8 cellular contexts compared by ENCODE assay signal in the genomic region with DNA sequence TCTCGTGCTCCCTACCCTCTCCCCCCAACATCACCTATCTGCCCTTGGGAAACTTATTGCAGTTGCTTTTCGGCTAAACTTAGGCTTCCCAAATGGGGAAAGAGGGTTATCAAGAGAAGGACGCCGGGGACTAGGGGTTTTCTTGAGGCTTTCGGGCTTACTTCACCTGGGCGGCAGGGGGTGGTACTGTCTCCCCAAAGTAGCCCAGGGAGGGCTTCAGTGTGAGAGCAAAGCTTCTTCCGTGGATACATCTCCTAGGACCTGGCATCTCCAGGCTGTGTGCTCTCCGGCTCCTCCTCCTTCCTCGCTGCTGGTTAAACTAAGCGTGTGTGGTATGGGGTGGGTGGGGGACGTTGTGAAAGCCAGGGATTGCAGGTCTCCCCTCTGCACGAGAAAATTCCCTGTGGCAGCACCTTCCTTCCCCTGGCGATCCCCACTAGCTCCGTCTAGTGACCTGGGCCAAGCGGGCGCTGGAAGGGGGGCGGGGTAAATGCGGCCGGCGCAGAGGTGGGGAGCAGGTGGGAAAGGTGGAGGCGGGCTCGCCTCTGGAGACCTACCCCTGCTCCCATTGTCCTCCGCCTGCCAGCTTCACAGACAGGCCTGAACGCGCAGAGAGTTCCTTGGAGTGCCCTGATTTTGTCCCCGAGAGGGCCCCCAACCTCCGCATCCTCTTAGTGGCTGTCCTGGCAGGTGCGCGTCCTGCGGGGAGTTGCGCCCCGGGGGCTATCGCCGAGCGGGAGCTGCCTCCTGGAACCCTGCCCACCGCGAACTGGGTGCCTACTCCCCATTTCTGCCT. TPM values are rescaled to one million over a fixed set of nuclear protein-coding genes. Genes with fewer than 3 reads are reported as not detected.
DNase-seq lines count a peak whose midpoint lies in the region; ATAC-seq and TF ChIP-seq lines count a peak whose summit lies in the region.

No MANE protein-coding gene starts in this region.

- no peaks in the 10 kb centered on the region for H3K4me1 Mint-ChIP-seq in Calu3 (ENCODE audit: low read depth, unreplicated experiment)
- peaks cover 12% of the 10 kb centered on the region for H3K4me1 Mint-ChIP-seq in stimulated activated naive CD8-positive, alpha-beta T cell treated with anti-CD3 and anti-CD28 coated beads, Interleukin-15, amount 100 ng/mL, for 72 hours

- ATAC-seq in HG03175 (IDR thresholded peaks at IDR 0.05; ENCODE audit: unreplicated experiment) (peak; percentile 31), left colon (peak; percentile 41), GM21786 (IDR thresholded peaks at IDR 0.05; ENCODE audit: unreplicated experiment) (no peak)
- peak; percentile 24 for ATAC-seq in stimulated activated naive CD8-positive, alpha-beta T cell treated with anti-CD3 and anti-CD28 coated beads, Interleukin-15, amount 100 ng/mL, for 72 hours

- no peak overlapping the region for H3K27ac Mint-ChIP-seq in Calu3 (ENCODE audit: unreplicated experiment)
- H3K27ac Mint-ChIP-seq in stimulated activated naive CD8-positive, alpha-beta T cell treated with anti-CD3 and anti-CD28 coated beads, Interleukin-15, amount 100 ng/mL, for 72 hours: no peak overlapping the region

- H3K27me3 Mint-ChIP-seq in Calu3 (ENCODE audit: unreplicated experiment): peaks cover 39% of the 10 kb centered on the region
- peaks cover 53% of the 10 kb centered on the region for H3K27me3 Mint-ChIP-seq in stimulated activated naive CD8-positive, alpha-beta T cell treated with anti-CD3 and anti-CD28 coated beads, Interleukin-15, amount 100 ng/mL, for 72 hours

- no TSS peak for BruUV-seq in Calu3 (replicated peaks; lab: Mats Ljungman, UMichigan)

- intact Hi-C loops in Calu3 (cut with micrococcal nuclease; ENCODE audit: unreplicated experiment) (loop anchor here (5.0 kb wide), 1 partner anchor 1040 kb away; no protein-coding TSS in a partner anchor), left colon (cut with DNase I, micrococcal nuclease) (no loop called here)

- peaks cover 4% of the 10 kb centered on the region for H3K9me3 Mint-ChIP-seq in Calu3 (ENCODE audit: low read depth, unreplicated experiment)
- peaks cover 0 to 4% of the 10 kb centered on the region in 2 donors for H3K9me3 Mint-ChIP-seq in stimulated activated naive CD8-positive, alpha-beta T cell treated with anti-CD3 and anti-CD28 coated beads, Interleukin-15, amount 100 ng/mL, for 72 hours

- no peak overlapping the region for H3K27ac ChIP-seq in brain microvascular endothelial cell

- H3K36me3 ChIP-seq in brain microvascular endothelial cell (replicated peaks): no peaks in the 10 kb centered on the region

- no peaks in the 10 kb centered on the region for H3K36me3 Mint-ChIP-seq in Calu3 (ENCODE audit: insufficient read depth, unreplicated experiment)

- in situ Hi-C loops in brain microvascular endothelial cell (cut with HindIII; ENCODE audit: low pct_ligation_motif_present, low sequenced_read_pairs): loop anchor here (25.0 kb wide), 1 partner anchor 95 kb away; no protein-coding TSS in a partner anchor

- CTCF ChIA-PET in Calu3 (lab: Charles Lee): no interaction called here

- DNase-seq in Calu3: no peak
- no peak for DNase-seq in brain microvascular endothelial cell
- peak; percentile 44 to 53 for DNase-seq in left colon
- no peak for DNase-seq in stimulated activated naive CD8-positive, alpha-beta T cell treated with anti-CD3 and anti-CD28 coated beads, Interleukin-15, amount 100 ng/mL, for 72 hours
- DNase-seq in EL: no peak
- no peak for DNase-seq in NAMALWA (ENCODE audit: low spot score)

- H3K4me3 Mint-ChIP-seq in Calu3 (ENCODE audit: low read depth, unreplicated experiment): peak overlapping the region; percentile 68
- peak overlapping the region; percentile 26 to 75 for H3K4me3 Mint-ChIP-seq in stimulated activated naive CD8-positive, alpha-beta T cell treated with anti-CD3 and anti-CD28 coated beads, Interleukin-15, amount 100 ng/mL, for 72 hours

- H3K4me3 ChIP-seq in brain microvascular endothelial cell (ENCODE audit: low read depth, low read length): peak overlapping the region; percentile 76

- H3K27me3 ChIP-seq in brain microvascular endothelial cell (replicated peaks): peaks cover 30% of the 10 kb centered on the region

- TF ChIP-seq CTCF in Calu3 (IDR thresholded peaks at IDR 0.05; ENCODE audit: unreplicated experiment): no peak
- peak; percentile 32 for TF ChIP-seq CTCF in brain microvascular endothelial cell (IDR thresholded peaks at IDR 0.05; ENCODE audit: low read depth, low read length, missing control alignments)

RNA-seq across cellular contexts. Expression of a gene that starts 1.2 kb away (rescaled TPM):
- total RNA-seq in Calu3 (2022): not detected in 2 replicates
- total RNA-seq in left colon: 10 to 100 TPM; 28.1 to 37.3 TPM

Comparison
In these comparisons a context has a peak if more than half of its experiments do, and no peak if none do; other contexts are left out.
1. DNase-seq: peak in left colon (2 of 2); none in Calu3 (single experiment), brain microvascular endothelial cell (single experiment), stimulated activated naive CD8-positive, alpha-beta T cell treated with anti-CD3 and anti-CD28 coated beads, Interleukin-15, amount 100 ng/mL, for 72 hours (0 of 2), EL (single experiment) and NAMALWA (single experiment).
2. RNA of a gene that starts 1.2 kb away (total RNA-seq): 28.1 to 37.3 TPM in left colon; not detected in Calu3; every median in the first group is over 10 times any median in the second.